ENCODE assay signal across 15 cellular contexts in the genomic region with DNA sequence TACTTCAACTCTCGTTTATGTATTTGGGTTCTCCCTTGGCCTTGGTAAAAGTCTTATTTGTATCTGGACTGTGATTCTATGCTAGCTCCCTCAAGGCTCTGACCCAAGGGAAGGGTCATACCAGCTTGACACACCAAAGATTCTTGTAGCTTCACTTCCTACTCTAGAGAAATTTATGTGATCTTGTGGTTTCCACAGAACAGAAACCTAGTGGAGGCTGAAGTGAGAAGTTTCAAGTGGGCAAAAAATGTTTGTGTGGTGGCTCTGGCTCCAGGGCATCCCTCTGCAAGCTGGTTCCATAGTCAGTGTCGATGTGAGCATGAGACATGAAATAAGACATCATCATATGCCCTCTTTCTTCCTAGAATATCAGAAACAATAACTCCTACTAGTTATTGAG. TPM values are rescaled to one million over a fixed set of nuclear protein-coding genes. Genes with fewer than 3 reads are reported as not detected.
DNase-seq lines count a peak whose midpoint lies in the region; ATAC-seq, FAIRE-seq and TF ChIP-seq lines count a peak whose summit lies in the region.
"Had no signal": no experiment of that assay in that cellular context is flagged by ENCODE, and none has a peak within 500 bp of the region (broad histone marks: within the 10 kb centered on the region; RNA-seq: fewer than 3 reads in every experiment).

No MANE protein-coding gene starts in this region.

- H4K20me1 ChIP-seq in GM12878 (ENCODE audit: control insufficient read depth, insufficient read depth), result no peaks in the 10 kb centered on the region

- no peak for TF ChIP-seq CTCF in GM12878 (IDR thresholded peaks at IDR 0.05 in 2 of 3, conservative IDR thresholded peaks at IDR 0.05 in 1 of 3; ENCODE audit: control insufficient read depth in 2 of 3, extremely low read depth in 1 of 3, insufficient read depth in 1 of 3, low read depth in 3 of 3, low read length in 3 of 3)
- TF ChIP-seq CTCF in gastrocnemius medialis (IDR thresholded peaks at IDR 0.05 in 4 of 5, conservative IDR thresholded peaks at IDR 0.05 in 1 of 5), result no peak
- TF ChIP-seq CTCF in prostate gland (IDR thresholded peaks at IDR 0.05), result no peak
- TF ChIP-seq CTCF in A673 (conservative IDR thresholded peaks at IDR 0.05; ENCODE audit: low read depth, low read length), result no peak

- SMC1A ChIA-PET in GM12878 (lab: Charles Lee; ENCODE audit: uncharacterized antibody, unreplicated experiment), result interaction anchor here (0.9 to 1.7 kb wide), 4 partner anchors 10 to 57 kb away, joined by 3 to 5 read pairs (median 3); no protein-coding TSS in a partner anchor

- POLR2A ChIA-PET in GM12878 (lab: Charles Lee) (no interaction called here), A673 (lab: Charles Lee; ENCODE audit: low non-redundant PET) (no interaction called here)

- in situ Hi-C loops in GM12878 (cut with MboI) (no loop called here), gastrocnemius medialis (cut with MboI; ENCODE audit: low sequenced_read_pairs in 4 of 4) (no loop called here)

- H3K4me1 ChIP-seq in GM12878 (ENCODE audit: control insufficient read depth, insufficient read depth, low read length), result peaks cover 15% of the 10 kb centered on the region
- H3K4me1 ChIP-seq in gastrocnemius medialis, result no peaks in the 10 kb centered on the region
- H3K4me1 ChIP-seq in prostate gland (replicated peaks), result no peaks in the 10 kb centered on the region
- H3K4me1 ChIP-seq in A673 (ENCODE audit: insufficient read depth, low read length, poor library complexity, severe bottlenecking), result peaks cover 4% of the 10 kb centered on the region
- H3K4me1 ChIP-seq: SJCRH30 had no signal

- DNase-seq in GM12878 (ENCODE audit: low read depth, low spot score), result peak; percentile 36
- DNase-seq in gastrocnemius medialis, result no peak
- DNase-seq in prostate gland (ENCODE audit: low spot score), result no peak
- no peak for DNase-seq in A673 (ENCODE audit: low spot score)
- DNase-seq in cortex of kidney (lab: John Stamatoyannopoulos, UW), result no peak
- DNase-seq: activated CD4-positive, alpha-beta T cell treated with anti-CD3 and anti-CD28 coated beads for 1 hour; cerebellar nuclear complex; IMR-90; NCI-H226; nephron progenitor cell; SJCRH30 had no signal

- H3K4me2 ChIP-seq in GM12878 (ENCODE audit: control insufficient read depth, insufficient read depth), result no peak overlapping the region

- no peaks in the 10 kb centered on the region for H3K79me2 ChIP-seq in GM12878 (ENCODE audit: control insufficient read depth, insufficient read depth, low read length)

- RAD21 ChIA-PET in GM12878 (lab: Charles Lee; ENCODE audit: unreplicated experiment), result interaction anchor here (1.0 to 1.4 kb wide), 3 partner anchors 57 to 379 kb away, joined by 3 to 4 read pairs (median 3); no protein-coding TSS in a partner anchor

- 6% methylated on average over 2 of the region's 2 CpGs for WGBS in GM12878 (ENCODE audit: insufficient coverage, insufficient replicate concordance, low lambda C conversion rate, missing lambda C conversion rate)
- WGBS in prostate gland, result 95% methylated on average over 2 of the region's 2 CpGs

- no peak overlapping the region for H2AFZ ChIP-seq in GM12878 (ENCODE audit: control insufficient read depth, low read depth, low read length)

- TF ChIP-seq POLR2A in GM12878 (IDR thresholded peaks at IDR 0.05; ENCODE audit: low read depth, low read length), result no peak
- no peak for TF ChIP-seq POLR2A in gastrocnemius medialis (IDR thresholded peaks at IDR 0.05)
- no peak for TF ChIP-seq POLR2A in prostate gland (IDR thresholded peaks at IDR 0.05)

- CTCF ChIA-PET in GM12878 (lab: Yijun Ruan, JAX), result no interaction called here
- CTCF ChIA-PET in A673 (lab: Charles Lee), result no interaction called here

- TF ChIP-seq EP300 in GM12878 (IDR thresholded peaks at IDR 0.05; ENCODE audit: borderline replicate concordance in 1 of 2, control insufficient read depth in 1 of 2, low read depth in 2 of 2, low read length in 2 of 2), result no peak

- H3K36me3 ChIP-seq in GM12878 (ENCODE audit: control insufficient read depth in 2 of 2, insufficient read depth in 2 of 2, low read length in 1 of 2) (no peaks in the 10 kb centered on the region), gastrocnemius medialis (no peaks in the 10 kb centered on the region), prostate gland (no peaks in the 10 kb centered on the region), A673 (ENCODE audit: insufficient read depth, low read length, poor library complexity, severe bottlenecking) (no peaks in the 10 kb centered on the region)
- H3K36me3 ChIP-seq: SJCRH30 had no signal

- H3K27ac ChIP-seq in GM12878 (ENCODE audit: control insufficient read depth, insufficient read depth) (no peak overlapping the region), gastrocnemius medialis (no peak overlapping the region), prostate gland (no peak overlapping the region), A673 (ENCODE audit: low read depth, low read length, poor library complexity, severe bottlenecking) (no peak overlapping the region)
- H3K27ac ChIP-seq: SJCRH30 had no signal

- ATAC-seq in GM19043 (IDR thresholded peaks at IDR 0.05; ENCODE audit: low read depth, unreplicated experiment) (peak; percentile 57), GM21825 (IDR thresholded peaks at IDR 0.05; ENCODE audit: unreplicated experiment) (peak; percentile 73), HG03175 (IDR thresholded peaks at IDR 0.05; ENCODE audit: unreplicated experiment) (peak; percentile 81), GM12878 (peak; percentile 84), gastrocnemius medialis (no peak)
- ATAC-seq: stimulated activated effector memory CD8-positive, alpha-beta T cell treated with anti-CD3 and anti-CD28 coated beads, Interleukin-12 subunit alpha, Interleukin-12 subunit beta, amount 100 ng/mL, for 72 hours had no signal

- BruUV-seq in GM12878 (replicated peaks; lab: Mats Ljungman, UMichigan) (no TSS peak), A673 (replicated peaks; lab: Mats Ljungman, UMichigan) (no TSS peak)

- intact Hi-C loops in GM12878 (cut with micrococcal nuclease; ENCODE audit: unreplicated experiment) (no loop called here), gastrocnemius medialis (cut with DNase I; ENCODE audit: low total_unique reads) (no loop called here), prostate gland (cut with DNase I) (no loop called here), A673 (cut with micrococcal nuclease; ENCODE audit: unreplicated experiment) (no loop called here)

- no peak for FAIRE-seq in GM12878 (lab: Jason Lieb, UNC)

- TF ChIP-seq RAD21 in GM12878 (IDR thresholded peaks at IDR 0.05; ENCODE audit: insufficient read depth, low read depth, low read length), result no peak

- H3K9ac ChIP-seq in GM12878 (ENCODE audit: control insufficient read depth, insufficient read depth, low read length), result no peak overlapping the region

- H3K27me3 ChIP-seq in GM12878 (replicated peaks in 1 of 2; ENCODE audit: control insufficient read depth in 2 of 2, insufficient read depth in 2 of 2, low read length in 1 of 2), result no peaks in the 10 kb centered on the region; a peak in 1 of 4 replicates
- H3K27me3 ChIP-seq in gastrocnemius medialis, result no peaks in the 10 kb centered on the region
- no peaks in the 10 kb centered on the region for H3K27me3 ChIP-seq in prostate gland (replicated peaks; ENCODE audit: insufficient read depth)
- H3K27me3 ChIP-seq in A673 (replicated peaks; ENCODE audit: insufficient read depth, low read depth, low read length, poor library complexity), result peaks cover 50% of the 10 kb centered on the region
- H3K27me3 ChIP-seq: SJCRH30 had no signal

- H3K9me3 ChIP-seq in GM12878 (replicated peaks; ENCODE audit: control insufficient read depth, insufficient read depth, low read length) (no peaks in the 10 kb centered on the region), gastrocnemius medialis (no peaks in the 10 kb centered on the region), prostate gland (no peaks in the 10 kb centered on the region), A673 (ENCODE audit: low read depth, low read length, poor library complexity, severe bottlenecking) (no peaks in the 10 kb centered on the region)
- H3K9me3 ChIP-seq: SJCRH30 had no signal

- H3K4me3 ChIP-seq in GM12878 (no peak overlapping the region), gastrocnemius medialis (no peak overlapping the region), prostate gland (no peak overlapping the region), A673 (ENCODE audit: low read depth, low read length, poor library complexity, severe bottlenecking) (no peak overlapping the region)
- H3K4me3 ChIP-seq: SJCRH30 had no signal

TF ChIP-seq in GM12878, 131 proteins besides CTCF, POLR2A, EP300 and RAD21 (continues in another document):
- no peak for TF ChIP-seq CHD2 (IDR thresholded peaks at IDR 0.05; ENCODE audit: borderline replicate concordance, low read depth, low read length)
- no peak for TF ChIP-seq SUPT20H (IDR thresholded peaks at IDR 0.05; ENCODE audit: borderline replicate concordance, control insufficient read depth, low read depth, low read length)
- no peak for TF ChIP-seq TCF7 (IDR thresholded peaks at IDR 0.05; ENCODE audit: borderline replicate concordance)
- TF ChIP-seq SPI1 (IDR thresholded peaks at IDR 0.05; ENCODE audit: borderline replicate concordance, insufficient read depth, low read depth, low read length), result peak; percentile 62; the same call in 1 of the 2 replicates
- no peak for TF ChIP-seq MAX (IDR thresholded peaks at IDR 0.05; ENCODE audit: low read depth, low read length)
- no peak for TF ChIP-seq POLR2AphosphoS2 (IDR thresholded peaks at IDR 0.05; ENCODE audit: low read depth, low read length)

RNA-seq across cellular contexts. Expression of gene TNFRSF21, which starts 48.1 kb away (rescaled TPM):
- 0.10 TPM in 1 of 2 replicates, not detected in the other for total RNA-seq in GM12878 (2013; cell fraction: nucleolus; rRNA removed)
- total RNA-seq in GM12878 (2014; rRNA removed) (0.23 and 0.27 TPM in 2 replicates), GM12878 (2014; rRNA removed; fragmentation: Illumina TruSeq; extraction: Trizol) (0.23 and 0.31 TPM in 2 replicates), GM12878 (2021) (0.56 and 0.77 TPM in 2 replicates), gastrocnemius medialis (1 to 10 TPM; 2.8 to 5.3 (median 3.7) TPM), prostate gland (10 to 100 TPM; 21.8 to 22.5 TPM), A673 (2021) (31.3 and 36.0 TPM in 2 replicates)
- 0.20 TPM for polyA plus RNA-seq in GM12878 (2011; ENCODE audit: low read depth)
- polyA plus RNA-seq in GM12878 (2011; rRNA removed) (1.0 and 1.1 TPM in 2 replicates), GM12878 (2014; fragmentation: Illumina TruSeq; extraction: Trizol) (0.44 and 0.46 TPM in 2 replicates), GM12878 (2014; fragmentation: Nextera tagmentation; extraction: Ambion mirVana) (under 1 TPM; 0.09 to 0.11 TPM), GM12878 (2014; rRNA removed) (0.20 and 0.42 TPM in 2 replicates), GM12878 (2016; fragmentation: Nextera tagmentation; extraction: Ambion mirVana) (under 1 TPM; 0.21 to 0.44 TPM)
- polyA plus RNA-seq in GM12878 (2011; cell fraction: cytosol; rRNA removed), result 1.6 TPM in 2 replicates
- 0.61 and 0.75 TPM in 2 replicates for polyA plus RNA-seq in GM12878 (2011; cell fraction: nucleus; rRNA removed)
- 0.27 and 0.44 TPM in 2 replicates for polyA plus RNA-seq in GM12878 (2012)
- polyA minus RNA-seq in GM12878 (2011; rRNA and poly(A)+ RNA removed), result 3.7 and 4.6 TPM in 2 replicates
- 1.7 and 1.9 TPM in 2 replicates for polyA minus RNA-seq in GM12878 (2011; cell fraction: cytosol; rRNA and poly(A)+ RNA removed)
- 1.5 and 1.6 TPM in 2 replicates for polyA minus RNA-seq in GM12878 (2011; cell fraction: nucleus; rRNA and poly(A)+ RNA removed)

Comparison
In these comparisons a context has a peak if more than half of its experiments do, and no peak if none do; other contexts are left out.
1. ATAC-seq: peak in GM19043 (single experiment), GM21825 (single experiment), HG03175 (single experiment) and GM12878 (single experiment); none in gastrocnemius medialis (0 of 2).